Comparison of ENCODE assay signal across 8 cellular contexts in genomic region chr7:43868681-43869017, GRCh38. TPM values are rescaled to one million over a fixed set of nuclear protein-coding genes. Genes with fewer than 3 reads are reported as not detected.
DNase-seq lines count a peak whose midpoint lies in the region; ATAC-seq and TF ChIP-seq lines count a peak whose summit lies in the region.

No MANE protein-coding gene starts in this region.

- DNase-seq in A673 (ENCODE audit: low spot score) (no peak), H7 (no peak), NCI-H82 treated with DMSO at 0.1 percent for 48 hours (lab: John Stamatoyannopoulos, UW; ENCODE audit: unreplicated experiment) (no peak), NCI-H524 (lab: John Stamatoyannopoulos, UW) (no peak), GM10266 (ENCODE audit: extremely low spot score) (no peak)
- DNase-seq in activated CD8-positive, alpha-beta T cell treated with anti-CD3 and anti-CD28 coated beads, Interleukin-2, amount 10 ng/mL, durations not matched to agents 7 days and 5 days, result no peak

- H3K27me3 ChIP-seq in A673 (replicated peaks; ENCODE audit: insufficient read depth, low read depth, low read length, poor library complexity) (no peaks in the 10 kb centered on the region), H7 (ENCODE audit: control insufficient read depth, insufficient read depth, low read length) (no peaks in the 10 kb centered on the region; the same call in 1 of the 2 replicates), stomach smooth muscle (ENCODE audit: control insufficient read depth in 1 of 2, insufficient read depth in 2 of 2, low read length in 2 of 2) (no peaks in the 10 kb centered on the region)

- H3K27ac Mint-ChIP-seq in activated CD8-positive, alpha-beta T cell treated with anti-CD3 and anti-CD28 coated beads, Interleukin-2, amount 10 ng/mL, durations not matched to agents 7 days and 5 days, result peak overlapping the region; percentile 83

- intact Hi-C loops in A673 (cut with micrococcal nuclease; ENCODE audit: unreplicated experiment), result no loop called here

- H3K4me3 ChIP-seq in A673 (ENCODE audit: low read depth, low read length, poor library complexity, severe bottlenecking) (peak overlapping the region; percentile 84), H7 (ENCODE audit: insufficient read depth, low read depth, low read length) (peak overlapping the region; percentile 77), iPS-18c (ENCODE audit: insufficient read depth, low read depth, low read length) (peak overlapping the region; percentile 87), stomach smooth muscle (ENCODE audit: low read length in 2 of 2) (peak overlapping the region; percentile 86 to 91)

- H3K4me3 Mint-ChIP-seq in activated CD8-positive, alpha-beta T cell treated with anti-CD3 and anti-CD28 coated beads, Interleukin-2, amount 10 ng/mL, durations not matched to agents 7 days and 5 days, result peak overlapping the region; percentile 87

- H3K4me1 ChIP-seq in A673 (ENCODE audit: insufficient read depth, low read length, poor library complexity, severe bottlenecking) (peaks cover 9% of the 10 kb centered on the region), stomach smooth muscle (ENCODE audit: control insufficient read depth, insufficient read depth, low read length) (peaks cover 27% of the 10 kb centered on the region)

- H3K27ac ChIP-seq in A673 (ENCODE audit: low read depth, low read length, poor library complexity, severe bottlenecking), result peak overlapping the region; percentile 84
- H3K27ac ChIP-seq in stomach smooth muscle (ENCODE audit: low read length), result no peak overlapping the region

- POLR2A ChIA-PET in A673 (lab: Charles Lee; ENCODE audit: low non-redundant PET), result no interaction called here
- POLR2A ChIA-PET in activated CD8-positive, alpha-beta T cell treated with anti-CD3 and anti-CD28 coated beads, Interleukin-2, amount 10 ng/mL, durations not matched to agents 7 days and 5 days (lab: Charles Lee), result interaction anchor here (1.6 kb wide), 1 partner anchor 9 kb away, joined by 3 read pairs; no protein-coding TSS in a partner anchor

- H3K36me3 ChIP-seq in A673 (ENCODE audit: insufficient read depth, low read length, poor library complexity, severe bottlenecking) (peaks cover 13% of the 10 kb centered on the region), H7 (replicated peaks; ENCODE audit: control insufficient read depth, insufficient read depth, low read length) (no peaks in the 10 kb centered on the region; the same call in 1 of the 2 replicates), stomach smooth muscle (ENCODE audit: control insufficient read depth in 2 of 2, insufficient read depth in 2 of 2, low read length in 2 of 2) (peaks cover 10% of the 10 kb centered on the region in 2 donors)

- H3K9me3 Mint-ChIP-seq in activated CD8-positive, alpha-beta T cell treated with anti-CD3 and anti-CD28 coated beads, Interleukin-2, amount 10 ng/mL, durations not matched to agents 7 days and 5 days (ENCODE audit: insufficient read depth), result no peaks in the 10 kb centered on the region

- BruUV-seq in A673 (replicated peaks; lab: Mats Ljungman, UMichigan), result TSS peak; percentile 71

- TF ChIP-seq CTCF in A673 (conservative IDR thresholded peaks at IDR 0.05; ENCODE audit: low read depth, low read length) (no peak), GM10266 (IDR thresholded peaks at IDR 0.05; ENCODE audit: control insufficient read depth, insufficient read depth, low read depth, missing control alignments) (no peak)

- peak overlapping the region; percentile 48 to 71 for H3K9ac ChIP-seq in stomach smooth muscle (ENCODE audit: low read length in 2 of 2)

- H3K4me1 Mint-ChIP-seq in activated CD8-positive, alpha-beta T cell treated with anti-CD3 and anti-CD28 coated beads, Interleukin-2, amount 10 ng/mL, durations not matched to agents 7 days and 5 days (ENCODE audit: low read depth), result peaks cover 24% of the 10 kb centered on the region

- peaks cover 31% of the 10 kb centered on the region for H3K36me3 Mint-ChIP-seq in activated CD8-positive, alpha-beta T cell treated with anti-CD3 and anti-CD28 coated beads, Interleukin-2, amount 10 ng/mL, durations not matched to agents 7 days and 5 days (ENCODE audit: low read depth)

- peaks cover 8% of the 10 kb centered on the region for H3K27me3 Mint-ChIP-seq in activated CD8-positive, alpha-beta T cell treated with anti-CD3 and anti-CD28 coated beads, Interleukin-2, amount 10 ng/mL, durations not matched to agents 7 days and 5 days (ENCODE audit: low read depth)

- no peak for ATAC-seq in activated CD8-positive, alpha-beta T cell treated with anti-CD3 and anti-CD28 coated beads, Interleukin-2, amount 10 ng/mL, durations not matched to agents 7 days and 5 days

- H3K9me3 ChIP-seq in A673 (ENCODE audit: low read depth, low read length, poor library complexity, severe bottlenecking) (no peaks in the 10 kb centered on the region), iPS-18c (ENCODE audit: control insufficient read depth, insufficient read depth, low read length) (peaks cover 3% of the 10 kb centered on the region), stomach smooth muscle (ENCODE audit: control insufficient read depth in 2 of 2, low read length in 2 of 2) (no peaks in the 10 kb centered on the region)

- CTCF ChIA-PET in A673 (lab: Charles Lee), result no interaction called here
- CTCF ChIA-PET in activated CD8-positive, alpha-beta T cell treated with anti-CD3 and anti-CD28 coated beads, Interleukin-2, amount 10 ng/mL, durations not matched to agents 7 days and 5 days (lab: Charles Lee), result interaction anchor here (0.5 to 1.9 kb wide), 2 partner anchors 30 to 115 kb away, joined by 3 to 12 read pairs; no protein-coding TSS in a partner anchor

RNA-seq across cellular contexts. Expression of gene MRPS24, which starts 0.7 kb away (rescaled TPM):
- 172 and 181 TPM in 2 replicates for total RNA-seq in A673 (2021)
- total RNA-seq in H7 (2014; rRNA removed; shearing (Covaris generic)), result 138 and 156 TPM in 2 replicates
- total RNA-seq in activated CD8-positive, alpha-beta T cell treated with anti-CD3 and anti-CD28 coated beads, Interleukin-2, amount 10 ng/mL, durations not matched to agents 7 days and 5 days, result 10 to 100 TPM; 88.5 to 91.3 TPM

RNA-seq across cellular contexts. Expression of gene URGCP, which starts 37.7 kb away (rescaled TPM):
- 23.8 and 26.6 TPM in 2 replicates for total RNA-seq in A673 (2021)
- total RNA-seq in H7 (2014; rRNA removed; shearing (Covaris generic)), result 16.2 and 20.8 TPM in 2 replicates
- 10 to 100 TPM; 24.1 to 24.7 TPM for total RNA-seq in activated CD8-positive, alpha-beta T cell treated with anti-CD3 and anti-CD28 coated beads, Interleukin-2, amount 10 ng/mL, durations not matched to agents 7 days and 5 days

RNA-seq across cellular contexts. Expression of gene UBE2D4, which starts 57.6 kb away (rescaled TPM):
- total RNA-seq in A673 (2021), result 10.6 and 11.8 TPM in 2 replicates
- 5.3 and 6.1 TPM in 2 replicates for total RNA-seq in H7 (2014; rRNA removed; shearing (Covaris generic))
- total RNA-seq in activated CD8-positive, alpha-beta T cell treated with anti-CD3 and anti-CD28 coated beads, Interleukin-2, amount 10 ng/mL, durations not matched to agents 7 days and 5 days, result 1 to 10 TPM; 6.3 to 6.8 TPM
